In genomic region chrX:101799387-101799786, GRCh38 we compare ENCODE assay signal across 8 cellular contexts.
DNase-seq lines count a peak whose midpoint lies in the region; ATAC-seq and TF ChIP-seq lines count a peak whose summit lies in the region.

No MANE protein-coding gene starts in this region.

- H3K27ac ChIP-seq in HCT116 (ENCODE audit: low read depth, low read length) (no peak overlapping the region), MM.1S (ENCODE audit: low read length) (no peak overlapping the region), neutrophil (no peak overlapping the region), subcutaneous abdominal adipose tissue (ENCODE audit: low read depth, low read length) (no peak overlapping the region)

- H3K4me2 ChIP-seq in HCT116 (ENCODE audit: low read length) (peak overlapping the region; percentile 53), MM.1S (ENCODE audit: low read depth, low read length) (peak overlapping the region; percentile 28; the same call in 1 of the 2 replicates)

- peak; percentile 40 to 63 (median 46); a peak in 4 of 6 replicates for TF ChIP-seq CTCF in HCT116 (IDR thresholded peaks at IDR 0.05 in 2 of 3, conservative IDR thresholded peaks at IDR 0.05 in 1 of 3; ENCODE audit: borderline replicate concordance in 1 of 3, insufficient read depth in 1 of 3, low read depth in 2 of 3, low read length in 2 of 3)
- peak; percentile 60 for TF ChIP-seq CTCF in MM.1S (IDR thresholded peaks at IDR 0.05; ENCODE audit: low read length)
- TF ChIP-seq CTCF in neutrophil (IDR thresholded peaks at IDR 0.05) = peak; percentile 78

- DNase-seq in GDM1 (lab: John Stamatoyannopoulos, UW) (peak; percentile 80), HCT116 (ENCODE audit: low read depth, low spot score) (peak; percentile 76), MM.1S (peak; percentile 94), SHP77 treated with DMSO at 0.1 percent for 48 hours (lab: John Stamatoyannopoulos, UW) (peak; percentile 60), fibroblast of the conjunctiva (ENCODE audit: low read depth) (peak; percentile 80)
- peak; percentile 47 for DNase-seq in activated T-helper 9 cell treated with anti-CD3 and anti-CD28 coated beads, Interleukin-2, amount 50 U/mL, for 16 hours (ENCODE audit: low read depth)

- POLR2A ChIA-PET in HCT116 (lab: Charles Lee) = no interaction called here

- H3K9ac ChIP-seq in HCT116 (ENCODE audit: low read length) (no peak overlapping the region), MM.1S (ENCODE audit: low read length) (no peak overlapping the region), subcutaneous abdominal adipose tissue (ENCODE audit: low read length in 5 of 5) (no peak overlapping the region)

- no peak for TF ChIP-seq POLR2A in HCT116 (IDR thresholded peaks at IDR 0.05; ENCODE audit: borderline replicate concordance, extremely low read depth, insufficient read depth, insufficient read length)

- CTCF ChIA-PET in HCT116 (lab: Charles Lee) = no interaction called here

- H3K4me3 ChIP-seq in HCT116 (replicated peaks in 1 of 2; ENCODE audit: low read depth in 1 of 2, low read length in 2 of 2) (no peak overlapping the region), MM.1S (ENCODE audit: low read length) (0 out of 2 replicates have a peak overlapping the region, but pooled peaks have one; percentile 8), neutrophil (ENCODE audit: low read depth in 1 of 2, low read length in 1 of 2) (no peak overlapping the region), subcutaneous abdominal adipose tissue (ENCODE audit: low read depth in 1 of 5, low read length in 5 of 5) (peak overlapping the region in 3 of 5 donors; percentile 29 to 57 (median 40))

- RAD21 ChIA-PET in HCT116 (lab: Charles Lee; ENCODE audit: low non-redundant PET in 1 of 2, low total read pairs in 2 of 2, uncharacterized antibody in 2 of 2, unreplicated experiment in 2 of 2) = no interaction called here

- H3K36me3 ChIP-seq in HCT116 (ENCODE audit: control insufficient read depth in 1 of 2, insufficient read depth in 2 of 2, low read length in 2 of 2) (no peaks in the 10 kb centered on the region), MM.1S (replicated peaks; ENCODE audit: insufficient read depth, low read length) (no peaks in the 10 kb centered on the region), neutrophil (no peaks in the 10 kb centered on the region), subcutaneous abdominal adipose tissue (ENCODE audit: control insufficient read depth in 5 of 5, insufficient read depth in 5 of 5, low read length in 5 of 5) (no peaks in the 10 kb centered on the region)

- no TSS peak for BruUV-seq in HCT116 (replicated peaks; lab: Mats Ljungman, UMichigan)

- H3K4me1 ChIP-seq in HCT116 (ENCODE audit: control insufficient read depth in 1 of 2, insufficient read depth in 2 of 2, low read length in 2 of 2) (no peaks in the 10 kb centered on the region), MM.1S (ENCODE audit: low read length) (no peaks in the 10 kb centered on the region), neutrophil (ENCODE audit: control insufficient read depth in 1 of 2, insufficient read depth in 1 of 2, low read depth in 1 of 2, low read length in 1 of 2) (no peaks in the 10 kb centered on the region), subcutaneous abdominal adipose tissue (ENCODE audit: control insufficient read depth in 5 of 5, insufficient read depth in 5 of 5, low read length in 5 of 5) (peaks cover 0 to 4% (median 0%) of the 10 kb centered on the region in 5 donors)

- peak; percentile 100 for ATAC-seq in HCT116

- H2AFZ ChIP-seq in HCT116 (ENCODE audit: low read depth, low read length, poor library complexity, severe bottlenecking) (peak overlapping the region; percentile 78), MM.1S (ENCODE audit: low read length) (0 out of 2 replicates have a peak overlapping the region, but pooled peaks have one; percentile 6)

- H4K20me1 ChIP-seq in HCT116 (ENCODE audit: insufficient read depth) = no peaks in the 10 kb centered on the region
- no peaks in the 10 kb centered on the region for H4K20me1 ChIP-seq in MM.1S (ENCODE audit: insufficient read depth, low read length)

- H3K9me3 ChIP-seq in HCT116 (ENCODE audit: control insufficient read depth in 1 of 2, insufficient read depth in 1 of 2, low read depth in 1 of 2, low read length in 2 of 2) (no peaks in the 10 kb centered on the region), MM.1S (replicated peaks; ENCODE audit: insufficient read depth, low read length) (no peaks in the 10 kb centered on the region), neutrophil (no peaks in the 10 kb centered on the region), subcutaneous abdominal adipose tissue (ENCODE audit: control insufficient read depth in 5 of 5, low read length in 5 of 5) (no peaks in the 10 kb centered on the region)

- H3K27me3 ChIP-seq in HCT116 (ENCODE audit: insufficient read depth, low read length) (0 out of 2 replicates have a peak, but pooled peaks cover 13% of the 10 kb centered on the region), MM.1S (replicated peaks; ENCODE audit: insufficient read depth, low read length) (no peaks in the 10 kb centered on the region), neutrophil (no peaks in the 10 kb centered on the region), subcutaneous abdominal adipose tissue (ENCODE audit: control insufficient read depth in 5 of 5, insufficient read depth in 4 of 5, low read length in 5 of 5) (peaks cover 0 to 6% (median 2%) of the 10 kb centered on the region in 5 donors)

- intact Hi-C loops in HCT116 (cut with micrococcal nuclease) = no loop called here

- no peaks in the 10 kb centered on the region for H3F3A ChIP-seq in MM.1S (ENCODE audit: insufficient read depth, low read length)

- peak; percentile 51; the same call in 1 of the 2 replicates for TF ChIP-seq RAD21 in HCT116 (IDR thresholded peaks at IDR 0.05; ENCODE audit: low read depth)

- H3K79me2 ChIP-seq in HCT116 (ENCODE audit: insufficient read depth, low read length) = no peaks in the 10 kb centered on the region
- H3K79me2 ChIP-seq in MM.1S (ENCODE audit: low read length) = no peaks in the 10 kb centered on the region

- no peaks in the 10 kb centered on the region for H3K9me2 ChIP-seq in HCT116 (ENCODE audit: insufficient read depth)
- H3K9me2 ChIP-seq in MM.1S (replicated peaks; ENCODE audit: insufficient read depth, low read length) = no peaks in the 10 kb centered on the region

TF ChIP-seq in HCT116, 20 proteins besides CTCF, POLR2A, EP300 and RAD21:
- TF ChIP-seq EZH2phosphoT487 (IDR thresholded peaks at IDR 0.05; ENCODE audit: borderline replicate concordance) (no peak), SRF (IDR thresholded peaks at IDR 0.05; ENCODE audit: low read depth) (0 out of 2 replicates have a peak, but pooled peaks have one; percentile 22)
TF ChIP-seq in HCT116: peak in this region for 1.

Comparison
In these comparisons a context has a peak if more than half of its experiments do, and no peak if none do; other contexts are left out.
1. H3K4me3 ChIP-seq: peak in MM.1S (single experiment) and subcutaneous abdominal adipose tissue (3 of 5); none in HCT116 (0 of 2) and neutrophil (0 of 2).
2. Peak in every context shown above with its lines, with median percentiles within 50 percentile points of each other: DNase-seq and CTCF ChIP-seq.